Comparison of ENCODE assay signal across 9 cellular contexts in genomic region chr10:123994417-123995081, GRCh38.
DNase-seq lines count a peak whose midpoint lies in the region; ATAC-seq and TF ChIP-seq lines count a peak whose summit lies in the region.
"Had no signal": no experiment of that assay in that cellular context is flagged by ENCODE, and none has a peak within 500 bp of the region (broad histone marks: within the 10 kb centered on the region; RNA-seq: fewer than 3 reads in every experiment).

No MANE protein-coding gene starts in this region.

- TF ChIP-seq CTCF in VCaP (conservative IDR thresholded peaks at IDR 0.05) (peak; percentile 88), MCF 10A (IDR thresholded peaks at IDR 0.05; ENCODE audit: unreplicated experiment) (peak; percentile 96)

- no peak overlapping the region for H3K27ac ChIP-seq in CD4-positive, alpha-beta memory T cell (ENCODE audit: low read depth, low read length)
- H3K27ac ChIP-seq in VCaP (no peak overlapping the region), iPS-20b (ENCODE audit: low read length) (no peak overlapping the region), skeletal muscle tissue (ENCODE audit: low read depth, low read length) (no peak overlapping the region)

- H3K9ac ChIP-seq in iPS-20b (ENCODE audit: low read depth, low read length): peak overlapping the region; percentile 2; the same call in 1 of the 2 replicates
- peak overlapping the region in 2 of 3 donors; percentile 40 to 50 for H3K9ac ChIP-seq in skeletal muscle tissue (ENCODE audit: low read depth in 1 of 3, low read length in 3 of 3)

- peaks cover 9% of the 10 kb centered on the region for H3K27me3 ChIP-seq in CD4-positive, alpha-beta memory T cell (ENCODE audit: insufficient read depth, low read length)
- H3K27me3 ChIP-seq in iPS-20b (ENCODE audit: insufficient read depth, low read length): peaks cover 54% of the 10 kb centered on the region
- H3K27me3 ChIP-seq in skeletal muscle tissue (ENCODE audit: control insufficient read depth in 3 of 3, insufficient read depth in 3 of 3, low read length in 3 of 3): peaks cover 26 to 33% (median 32%) of the 10 kb centered on the region in 3 donors

- peaks cover 14% of the 10 kb centered on the region for H3K4me1 ChIP-seq in CD4-positive, alpha-beta memory T cell (ENCODE audit: insufficient read depth, low read length)
- no peaks in the 10 kb centered on the region for H3K4me1 ChIP-seq in iPS-20b (ENCODE audit: insufficient read depth, low read length)
- H3K4me1 ChIP-seq in skeletal muscle tissue (ENCODE audit: control insufficient read depth in 3 of 3, insufficient read depth in 3 of 3, low read length in 3 of 3): peaks cover 11 to 26% (median 15%) of the 10 kb centered on the region in 3 donors

- ATAC-seq in GM18858 (IDR thresholded peaks at IDR 0.05; ENCODE audit: unreplicated experiment): no peak

- no TSS peak for BruUV-seq in MCF 10A (replicated peaks; lab: Mats Ljungman, UMichigan)

- peak overlapping the region in 7 of 8 donors; percentile 49 to 82 (median 73) for H3K4me3 Mint-ChIP-seq in CD4-positive, alpha-beta memory T cell
- H3K4me3 Mint-ChIP-seq in MCF 10A (ENCODE audit: unreplicated experiment): peak overlapping the region; percentile 75

- no peak overlapping the region for H3K4me3 ChIP-seq in CD4-positive, alpha-beta memory T cell (ENCODE audit: low read length in 2 of 2)
- H3K4me3 ChIP-seq in iPS-20b (ENCODE audit: low read length) (peak overlapping the region; percentile 62), skeletal muscle tissue (ENCODE audit: low read length in 3 of 3) (peak overlapping the region; percentile 13 to 49 (median 23))

- peak overlapping the region in 1 of 7 donors; percentile 79 for H3K27ac Mint-ChIP-seq in CD4-positive, alpha-beta memory T cell
- H3K27ac Mint-ChIP-seq in MCF 10A (ENCODE audit: low read depth, unreplicated experiment): no peak overlapping the region
- H3K27ac Mint-ChIP-seq: T-helper 1 cell treated with Interleukin-12 subunit alpha and Interleukin-12 subunit beta and Interleukin-4 antibody, amounts not matched to agents 30 μg/mL and 1 μg/mL, for 36 hours had no signal

- H3K36me3 Mint-ChIP-seq in CD4-positive, alpha-beta memory T cell: no peaks in the 10 kb centered on the region
- peaks cover 18% of the 10 kb centered on the region for H3K36me3 Mint-ChIP-seq in MCF 10A (ENCODE audit: insufficient read depth, unreplicated experiment)

- POLR2A ChIA-PET in CD4-positive, alpha-beta memory T cell (lab: Charles Lee; ENCODE audit: partially characterized antibody): interaction anchor here (0.6 to 2.7 kb wide), 3 partner anchors 395 to 751 kb away, joined by 3 to 16 read pairs (median 5); no protein-coding TSS in a partner anchor
- POLR2A ChIA-PET in MCF 10A (lab: Yijun Ruan, JAX): interaction anchor here (0.6 to 4.7 kb wide), 16 partner anchors 17 to 436 kb away, joined by 3 to 52 read pairs (median 4); partner anchors contain the start of gene CHST15

- peaks cover 38 to 62% of the 10 kb centered on the region in 2 donors for H3K27me3 Mint-ChIP-seq in CD4-positive, alpha-beta memory T cell
- H3K27me3 Mint-ChIP-seq in MCF 10A (ENCODE audit: insufficient read depth, unreplicated experiment): peaks cover 27% of the 10 kb centered on the region

- no peaks in the 10 kb centered on the region for H3K36me3 ChIP-seq in CD4-positive, alpha-beta memory T cell (ENCODE audit: insufficient read depth, low read length)
- H3K36me3 ChIP-seq in iPS-20b (ENCODE audit: insufficient read depth, low read depth, low read length): no peaks in the 10 kb centered on the region
- H3K36me3 ChIP-seq in skeletal muscle tissue (ENCODE audit: control insufficient read depth in 3 of 3, insufficient read depth in 3 of 3, low read length in 3 of 3): no peaks in the 10 kb centered on the region

- intact Hi-C loops in CD4-positive, alpha-beta memory T cell (cut with micrococcal nuclease): loop anchor here (1.0 to 2.0 kb wide), 2 partner anchors 395 to 750 kb away; partner anchors contain the start of gene FAM53B
- intact Hi-C loops in MCF 10A (cut with micrococcal nuclease): loop anchor here (1.0 to 10.0 kb wide), 8 partner anchors 113 to 746 kb away; no protein-coding TSS in a partner anchor

- no peaks in the 10 kb centered on the region for H3K9me3 Mint-ChIP-seq in CD4-positive, alpha-beta memory T cell
- H3K9me3 Mint-ChIP-seq in MCF 10A (ENCODE audit: unreplicated experiment): no peaks in the 10 kb centered on the region
- H3K9me3 Mint-ChIP-seq: T-helper 1 cell treated with Interleukin-12 subunit alpha and Interleukin-12 subunit beta and Interleukin-4 antibody, amounts not matched to agents 30 μg/mL and 1 μg/mL, for 36 hours had no signal

- peak; percentile 65 to 79 (median 70) for DNase-seq in CD4-positive, alpha-beta memory T cell
- DNase-seq in GOT3 (lab: John Stamatoyannopoulos, UW) (peak; percentile 84), NCI-H1436 treated with DMSO at 0.1 percent for 48 hours (lab: John Stamatoyannopoulos, UW) (peak; percentile 26), MCF 10A (ENCODE audit: unreplicated experiment) (peak; percentile 89)

- H3K9me3 ChIP-seq in CD4-positive, alpha-beta memory T cell (ENCODE audit: control insufficient read depth in 1 of 2, low read length in 2 of 2): no peaks in the 10 kb centered on the region
- H3K9me3 ChIP-seq in iPS-20b (ENCODE audit: insufficient read depth, low read depth, low read length) (no peaks in the 10 kb centered on the region), skeletal muscle tissue (ENCODE audit: control insufficient read depth in 3 of 3, low read length in 3 of 3) (no peaks in the 10 kb centered on the region)

- H3K4me1 Mint-ChIP-seq in CD4-positive, alpha-beta memory T cell: peaks cover 4 to 17% (median 10%) of the 10 kb centered on the region in 4 donors
- peaks cover 42% of the 10 kb centered on the region for H3K4me1 Mint-ChIP-seq in MCF 10A (ENCODE audit: insufficient read depth, unreplicated experiment)

- CTCF ChIA-PET in CD4-positive, alpha-beta memory T cell (lab: Charles Lee; ENCODE audit: partially characterized antibody): interaction anchor here (0.6 to 7.6 kb wide), 50 partner anchors 9 to 754 kb away, joined by 3 to 296 read pairs (median 4); partner anchors contain the start of gene LHPP
- CTCF ChIA-PET in MCF 10A (lab: Yijun Ruan, JAX): interaction anchor here (0.5 to 8.2 kb wide), 48 partner anchors 9 to 831 kb away, joined by 3 to 306 read pairs (median 4); partner anchors contain the start of gene CHST15

Comparison
In these comparisons a context has a peak if more than half of its experiments do, and no peak if none do; other contexts are left out.
1. DNase-seq: peak in every context shown above with its lines; median percentile 89 in MCF 10A; 84 in GOT3; 70 in CD4-positive, alpha-beta memory T cell; 26 in NCI-H1436 treated with DMSO at 0.1 percent for 48 hours.
2. H3K4me3 ChIP-seq: peak in iPS-20b (single experiment) and skeletal muscle tissue (3 of 3); none in CD4-positive, alpha-beta memory T cell (0 of 2).